19 cellular contexts compared by ENCODE assay signal in genomic region chr14:106069786-106070185, GRCh38.
"Had no signal": no experiment of that assay in that cellular context is flagged by ENCODE, and none has a peak within 500 bp of the region (broad histone marks: within the 10 kb centered on the region; RNA-seq: fewer than 3 reads in every experiment).

No MANE protein-coding gene starts in this region.

- H3K4me3 Mint-ChIP-seq: memory B cell, nephron, T-helper 17 cell, WTC11 had no signal

- H3K27ac Mint-ChIP-seq: memory B cell, nephron, T-helper 17 cell, WTC11 had no signal

- H3K4me1 Mint-ChIP-seq: nephron, WTC11 had no signal

- H3K4me3 ChIP-seq: dorsolateral prefrontal cortex, esophagus muscularis mucosa, heart left ventricle, left lung, prostate gland, right lobe of liver, upper lobe of left lung had no signal

- ATAC-seq: heart left ventricle, left lung, right lobe of liver, T-helper 17 cell, WTC11 had no signal

- H3K36me3 Mint-ChIP-seq: memory B cell had no signal

- DNase-seq: activated CD4-positive, alpha-beta T cell treated with anti-CD3 and anti-CD28 coated beads, Interleukin-2, amount 50 U/mL, for 48 hours; activated naive CD4-positive, alpha-beta T cell treated with anti-CD3 and anti-CD28 coated beads, Interleukin-2, amount 50 U/mL, for 16 hours; anterior cingulate cortex; dorsolateral prefrontal cortex; foreskin fibroblast; heart left ventricle; islet precursor cell; left lung; occipital lobe; right lobe of liver; SHP77 treated with DMSO at 0.1 percent for 48 hours; stimulated activated naive CD4-positive, alpha-beta T cell; T-helper 17 cell; upper lobe of left lung had no signal

- H3K9me3 ChIP-seq: heart left ventricle, left lung, prostate gland, right lobe of liver, upper lobe of left lung had no signal

- H3K9me3 Mint-ChIP-seq: memory B cell had no signal

- H3K4me1 ChIP-seq: esophagus muscularis mucosa, heart left ventricle, left lung, prostate gland, right lobe of liver, upper lobe of left lung had no signal

- H3K27me3 ChIP-seq: esophagus muscularis mucosa, left lung, right lobe of liver, upper lobe of left lung had no signal

- H3K36me3 ChIP-seq: esophagus muscularis mucosa, heart left ventricle, left lung, prostate gland, right lobe of liver, upper lobe of left lung had no signal
